8 cellular contexts compared by ENCODE assay signal in the genomic region with DNA sequence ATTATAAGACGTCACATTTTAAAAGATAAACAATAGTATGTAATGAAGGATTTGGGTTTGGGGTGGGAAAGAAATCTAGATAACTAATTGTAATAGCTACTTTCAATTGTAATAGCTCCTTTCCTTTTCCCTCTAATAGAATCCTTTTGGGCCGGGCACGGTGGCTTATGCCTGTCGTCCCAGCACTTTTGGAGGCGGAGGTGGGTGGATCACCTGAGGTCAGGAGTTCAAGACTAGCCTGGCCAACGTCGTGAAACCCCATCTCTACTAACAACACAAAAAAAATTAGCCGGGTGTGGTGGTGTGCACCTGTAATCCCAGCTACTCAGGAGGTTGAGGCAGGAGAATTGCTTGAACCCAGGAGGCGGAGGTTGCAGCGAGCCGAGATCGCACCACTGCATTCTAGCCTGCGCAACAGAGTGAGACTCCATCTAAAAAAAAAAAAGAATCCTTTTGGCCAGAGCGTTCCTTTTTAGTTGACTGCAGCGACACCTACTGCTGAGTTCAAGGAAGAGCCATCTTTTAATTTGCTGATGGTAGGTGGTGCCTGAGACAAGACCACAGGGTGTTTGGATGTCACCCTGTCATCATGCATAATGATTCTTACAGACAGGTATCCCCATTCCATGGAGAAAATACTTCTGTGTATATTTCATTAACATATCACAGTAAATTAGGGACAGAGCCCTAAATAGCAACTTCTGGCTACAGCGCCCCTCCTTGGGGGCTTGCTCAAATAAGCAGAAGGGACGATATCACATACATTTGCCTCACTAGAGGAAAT.
DNase-seq lines count a peak whose midpoint lies in the region; ATAC-seq and TF ChIP-seq lines count a peak whose summit lies in the region.

No MANE protein-coding gene starts in this region.

- no peaks in the 10 kb centered on the region for H3K9me3 Mint-ChIP-seq in brain

- H3K27me3 ChIP-seq in GM06990 (replicated peaks; ENCODE audit: control insufficient read depth, insufficient read depth, low read length) = no peaks in the 10 kb centered on the region
- H3K27me3 ChIP-seq in SJSA1 (replicated peaks) = no peaks in the 10 kb centered on the region

- peaks cover 10% of the 10 kb centered on the region for H3K4me1 Mint-ChIP-seq in brain

- no peak overlapping the region for H3K27ac ChIP-seq in SJSA1

- H3K9me3 ChIP-seq in SJSA1 (replicated peaks) = no peaks in the 10 kb centered on the region; the same call in 1 of the 2 replicates

- no peak overlapping the region for H3K4me3 ChIP-seq in GM06990 (replicated peaks; ENCODE audit: low read depth, low read length)
- H3K4me3 ChIP-seq in SJSA1 = no peak overlapping the region

- peak; percentile 3 for DNase-seq in GM06990 (ENCODE audit: extremely low read depth, insufficient read length)
- DNase-seq in HEK293T (ENCODE audit: extremely low spot score) = peak; percentile 70
- peak; percentile 67 for DNase-seq in NAMALWA (ENCODE audit: low spot score)
- DNase-seq in SJSA1 (ENCODE audit: low read depth in 1 of 2, low spot score in 2 of 2) = peak; percentile 47 to 48
- DNase-seq in iPS-NIHi7 (ENCODE audit: extremely low spot score) = peak; percentile 73
- DNase-seq in stimulated activated CD4-positive, alpha-beta T cell treated with anti-CD3 and anti-CD28 coated beads, Interleukin-12 subunit alpha, Interleukin-12 subunit beta, amount 100 ng/mL, for 4 hours = peak; percentile 7

- CTCF ChIA-PET in HEK293T (lab: Yijun Ruan, JAX) = interaction anchor here (0.6 to 0.7 kb wide), 3 partner anchors 11 to 342 kb away, joined by 3 to 4 read pairs (median 3); no protein-coding TSS in a partner anchor

- H3K36me3 ChIP-seq in GM06990 (ENCODE audit: control insufficient read depth, insufficient read depth, low read length) (no peaks in the 10 kb centered on the region), SJSA1 (no peaks in the 10 kb centered on the region)

- peak; percentile 58 for TF ChIP-seq CTCF in GM06990 (IDR thresholded peaks at IDR 0.05; ENCODE audit: insufficient read depth, low read length, poor library complexity, severe bottlenecking)
- TF ChIP-seq CTCF in brain (conservative IDR thresholded peaks at IDR 0.05) = peak; percentile 84 to 92

- no peak overlapping the region for H3K27ac Mint-ChIP-seq in brain

- H3K4me3 Mint-ChIP-seq in brain = peak overlapping the region in 2 of 5 experiments; percentile 14 to 30

- peaks cover 17% of the 10 kb centered on the region for H3K36me3 Mint-ChIP-seq in brain

- H3K4me1 ChIP-seq in SJSA1 (replicated peaks) = peaks cover 10% of the 10 kb centered on the region

- POLR2A ChIA-PET in HEK293T (lab: Yijun Ruan, JAX) = no interaction called here

- no peaks in the 10 kb centered on the region for H3K27me3 Mint-ChIP-seq in brain

- ATAC-seq in HG02571 (IDR thresholded peaks at IDR 0.05; ENCODE audit: unreplicated experiment) = no peak

TF ChIP-seq in HEK293T, 16 proteins besides CTCF, POLR2A, EP300 and RAD21:
- TF ChIP-seq CTBP1 (IDR thresholded peaks at IDR 0.05; ENCODE audit: borderline replicate concordance) = no peak
- TF ChIP-seq ZNF384 (IDR thresholded peaks at IDR 0.05) = peak; percentile 97
- no peak for TF ChIP-seq NFRKB (IDR thresholded peaks at IDR 0.05)
- TF ChIP-seq TARDBP (IDR thresholded peaks at IDR 0.05) = no peak
- TF ChIP-seq FOXK2 (IDR thresholded peaks at IDR 0.05) = no peak
- TF ChIP-seq ARNT (IDR thresholded peaks at IDR 0.05) = no peak

Comparison
In these comparisons a context has a peak if more than half of its experiments do, and no peak if none do; other contexts are left out.
1. DNase-seq: peak in every context shown above with its lines; median percentile 73 in iPS-NIHi7; 70 in HEK293T; 67 in NAMALWA; 48 in SJSA1; 7 in stimulated activated CD4-positive, alpha-beta T cell treated with anti-CD3 and anti-CD28 coated beads, Interleukin-12 subunit alpha, Interleukin-12 subunit beta, amount 100 ng/mL, for 4 hours; 3 in GM06990.